Comparison of ENCODE assay signal across 9 cellular contexts in genomic region chr6:75207211-75207984, GRCh38. TPM values are rescaled to one million over a fixed set of nuclear protein-coding genes. Genes with fewer than 3 reads are reported as not detected.
DNase-seq lines count a peak whose midpoint lies in the region; ATAC-seq and TF ChIP-seq lines count a peak whose summit lies in the region.
"Had no signal": no experiment of that assay in that cellular context is flagged by ENCODE, and none has a peak within 500 bp of the region (broad histone marks: within the 10 kb centered on the region; RNA-seq: fewer than 3 reads in every experiment).

No MANE protein-coding gene starts in this region.

- POLR2A ChIA-PET in activated CD4-positive, alpha-beta memory T cell treated with anti-CD3 and anti-CD28 coated beads, Interleukin-2, amount 10 ng/mL, durations not matched to agents 7 days and 5 days (lab: Charles Lee) = no interaction called here
- POLR2A ChIA-PET in HEK293T (lab: Yijun Ruan, JAX) = no interaction called here

- in situ Hi-C loops in GM13977 (cut with MboI; ENCODE audit: low pct_unique_long_range_greater_than_20kb, low sequenced_read_pairs, unreplicated experiment) = loop anchor here (25.0 kb wide), 2 partner anchors 795 to 1120 kb away; no protein-coding TSS in a partner anchor

- TF ChIP-seq CTCF in GM13977 (IDR thresholded peaks at IDR 0.05; ENCODE audit: extremely low read depth, insufficient read depth, missing control alignments) = no peak

- DNase-seq in GM13977 (ENCODE audit: low spot score) (peak; percentile 13), foreskin melanocyte (peak; percentile 75), retina (peak; percentile 74), DMS79 (lab: John Stamatoyannopoulos, UW) (no peak), HEK293T (ENCODE audit: extremely low spot score) (no peak), RPMI8226 (no peak)
- DNase-seq in activated CD4-positive, alpha-beta memory T cell treated with anti-CD3 and anti-CD28 coated beads, Interleukin-2, amount 10 ng/mL, durations not matched to agents 7 days and 5 days = no peak
- DNase-seq: NCI-H1105 treated with DMSO at 0.1 percent for 48 hours had no signal

- H3K4me1 Mint-ChIP-seq in activated CD4-positive, alpha-beta memory T cell treated with anti-CD3 and anti-CD28 coated beads, Interleukin-2, amount 10 ng/mL, durations not matched to agents 7 days and 5 days = peaks cover 49% of the 10 kb centered on the region

- H3K36me3 Mint-ChIP-seq in activated CD4-positive, alpha-beta memory T cell treated with anti-CD3 and anti-CD28 coated beads, Interleukin-2, amount 10 ng/mL, durations not matched to agents 7 days and 5 days (ENCODE audit: low read depth) = no peaks in the 10 kb centered on the region

- no peak for ATAC-seq in HG03565 (IDR thresholded peaks at IDR 0.05; ENCODE audit: unreplicated experiment)

- CTCF ChIA-PET in activated CD4-positive, alpha-beta memory T cell treated with anti-CD3 and anti-CD28 coated beads, Interleukin-2, amount 10 ng/mL, durations not matched to agents 7 days and 5 days (lab: Charles Lee) = interaction anchor here (4.7 to 6.1 kb wide), 2 partner anchors 12 to 1116 kb away, joined by 47 to 53 read pairs; no protein-coding TSS in a partner anchor
- CTCF ChIA-PET in HEK293T (lab: Yijun Ruan, JAX) = interaction anchor here (1.6 kb wide), 1 partner anchor 1350 kb away, joined by 3 read pairs; no protein-coding TSS in a partner anchor

- peak overlapping the region; percentile 51 for H3K4me3 Mint-ChIP-seq in activated CD4-positive, alpha-beta memory T cell treated with anti-CD3 and anti-CD28 coated beads, Interleukin-2, amount 10 ng/mL, durations not matched to agents 7 days and 5 days

- H3K9me3 Mint-ChIP-seq in activated CD4-positive, alpha-beta memory T cell treated with anti-CD3 and anti-CD28 coated beads, Interleukin-2, amount 10 ng/mL, durations not matched to agents 7 days and 5 days = no peaks in the 10 kb centered on the region

- no peak overlapping the region for H3K27ac Mint-ChIP-seq in activated CD4-positive, alpha-beta memory T cell treated with anti-CD3 and anti-CD28 coated beads, Interleukin-2, amount 10 ng/mL, durations not matched to agents 7 days and 5 days

- peaks cover 80% of the 10 kb centered on the region for H3K27me3 Mint-ChIP-seq in activated CD4-positive, alpha-beta memory T cell treated with anti-CD3 and anti-CD28 coated beads, Interleukin-2, amount 10 ng/mL, durations not matched to agents 7 days and 5 days

TF ChIP-seq in HEK293T, 16 proteins besides CTCF, POLR2A, EP300 and RAD21:
- no peak for TF ChIP-seq FOXM1 (IDR thresholded peaks at IDR 0.05; ENCODE audit: borderline replicate concordance)
- TF ChIP-seq LEF1 (IDR thresholded peaks at IDR 0.05; ENCODE audit: borderline replicate concordance) = no peak
- no peak for TF ChIP-seq HDGF (IDR thresholded peaks at IDR 0.05; ENCODE audit: borderline replicate concordance)
- TF ChIP-seq FOXK2 (IDR thresholded peaks at IDR 0.05) = no peak
- no peak for TF ChIP-seq ZNF384 (IDR thresholded peaks at IDR 0.05)
- no peak for TF ChIP-seq CTBP1 (IDR thresholded peaks at IDR 0.05; ENCODE audit: borderline replicate concordance)
- no peak for TF ChIP-seq TARDBP (IDR thresholded peaks at IDR 0.05)
- no peak for TF ChIP-seq L3MBTL2 (conservative IDR thresholded peaks at IDR 0.05)
- TF ChIP-seq BHLHE40 (IDR thresholded peaks at IDR 0.05; ENCODE audit: borderline replicate concordance) = no peak
- no peak for TF ChIP-seq SP1 (IDR thresholded peaks at IDR 0.05)
- TF ChIP-seq NFRKB (IDR thresholded peaks at IDR 0.05) = no peak

RNA-seq across cellular contexts. Expression of gene COL12A1, which starts 1.5 kb away (rescaled TPM):
- not detected for total RNA-seq in activated CD4-positive, alpha-beta memory T cell treated with anti-CD3 and anti-CD28 coated beads, Interleukin-2, amount 10 ng/mL, durations not matched to agents 7 days and 5 days

RNA-seq across cellular contexts. Expression of gene COX7A2, which starts 36.2 kb away (rescaled TPM):
- 100 to 1,000 TPM; 469 to 471 TPM for total RNA-seq in activated CD4-positive, alpha-beta memory T cell treated with anti-CD3 and anti-CD28 coated beads, Interleukin-2, amount 10 ng/mL, durations not matched to agents 7 days and 5 days

Comparison
In these comparisons a context has a peak if more than half of its experiments do, and no peak if none do; other contexts are left out.
1. DNase-seq: peak in GM13977 (single experiment), foreskin melanocyte (single experiment) and retina (single experiment); none in activated CD4-positive, alpha-beta memory T cell treated with anti-CD3 and anti-CD28 coated beads, Interleukin-2, amount 10 ng/mL, durations not matched to agents 7 days and 5 days (single experiment), DMS79 (single experiment), HEK293T (single experiment) and RPMI8226 (single experiment).